Comparison of ENCODE assay signal across 31 cellular contexts in the genomic region with DNA sequence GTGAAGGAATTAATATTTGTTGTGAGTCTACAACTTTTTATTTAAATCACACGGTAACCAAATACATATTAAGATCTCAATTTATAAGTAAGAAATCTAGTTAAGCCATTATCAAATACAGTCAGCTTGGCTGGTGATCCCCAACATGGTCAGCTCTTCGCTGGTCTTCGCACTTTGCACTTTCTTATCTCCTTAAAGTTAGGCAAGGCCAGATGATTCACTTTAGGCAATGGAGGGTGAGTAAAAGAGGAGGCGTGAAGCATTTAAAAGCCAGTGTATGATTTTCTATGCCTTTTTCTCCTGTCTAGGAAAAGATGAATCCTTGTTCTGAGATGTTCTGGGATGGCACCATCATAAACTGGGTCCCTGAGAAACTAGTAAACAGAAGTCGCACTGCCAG.
"Had no signal": no experiment of that assay in that cellular context is flagged by ENCODE, and none has a peak within 500 bp of the region (broad histone marks: within the 10 kb centered on the region; RNA-seq: fewer than 3 reads in every experiment).

No MANE protein-coding gene starts in this region.

- H3K4me3 ChIP-seq: cardiac muscle cell, coronary artery, dorsolateral prefrontal cortex, heart left ventricle, left lung, lower lobe of right lung, pancreas, prostate gland, skin epidermis, upper lobe of left lung had no signal

- H3K27me3 Mint-ChIP-seq: brain; stimulated activated naive CD8-positive, alpha-beta T cell treated with anti-CD3 and anti-CD28 coated beads, Interleukin-15, Interleukin-2, amounts not matched to agents 100 ng/mL and 50 ng/mL, for 24 hours had no signal

- H3K4me1 Mint-ChIP-seq: natural killer cell; stimulated activated effector memory CD8-positive, alpha-beta T cell treated with anti-CD3 and anti-CD28 coated beads, Interleukin-12 subunit alpha, Interleukin-12 subunit beta, amount 100 ng/mL, for 72 hours had no signal

- DNase-seq: activated CD4-positive, alpha-beta T cell treated with anti-CD3 and anti-CD28 coated beads for 4 hours; activated CD4-positive, alpha-beta T cell treated with anti-CD3 and anti-CD28 coated beads, Interleukin-2, amount 50 U/mL, for 4 hours; activated effector memory CD4-positive, alpha-beta T cell treated with Interleukin-2 at 50 U/mL for 16 hours; activated naive CD4-positive, alpha-beta T cell treated with Interleukin-2 at 50 U/mL for 16 hours; activated T-cell treated with anti-CD3 and anti-CD28 coated beads for 4 hours; aorta; cerebellar nuclear complex; dorsolateral prefrontal cortex; effector memory CD4-positive, alpha-beta T cell; foreskin keratinocyte; heart left ventricle; left lung; lower lobe of right lung; mesenchymal stem cell; natural killer cell; pancreas; retina; stimulated activated CD4-positive, alpha-beta T cell treated with anti-CD3 and anti-CD28 coated beads, Interleukin-4, amount 100 ng/mL, for 24 hours; substantia nigra; T-helper 1 cell; upper lobe of left lung had no signal

- H3K27ac Mint-ChIP-seq: activated naive CD8-positive, alpha-beta T cell; brain; natural killer cell; stimulated activated effector memory CD8-positive, alpha-beta T cell treated with anti-CD3 and anti-CD28 coated beads, Interleukin-12 subunit alpha, Interleukin-12 subunit beta, amount 100 ng/mL, for 72 hours; stimulated activated naive CD8-positive, alpha-beta T cell treated with anti-CD3 and anti-CD28 coated beads, Interleukin-15, Interleukin-2, amounts not matched to agents 100 ng/mL and 50 ng/mL, for 24 hours; T-helper 2 cell treated with Interferon-gamma antibody and Interleukin-4, amounts not matched to agents 5 μg/mL and 100 μg/mL, for 36 hours had no signal

- H3K4me3 Mint-ChIP-seq: activated naive CD8-positive, alpha-beta T cell; brain; natural killer cell; stimulated activated effector memory CD8-positive, alpha-beta T cell treated with anti-CD3 and anti-CD28 coated beads, Interleukin-12 subunit alpha, Interleukin-12 subunit beta, amount 100 ng/mL, for 72 hours; stimulated activated naive CD8-positive, alpha-beta T cell treated with anti-CD3 and anti-CD28 coated beads, Interleukin-15, Interleukin-2, amounts not matched to agents 100 ng/mL and 50 ng/mL, for 24 hours; T-helper 2 cell treated with Interferon-gamma antibody and Interleukin-4, amounts not matched to agents 5 μg/mL and 100 μg/mL, for 36 hours had no signal

- ATAC-seq: foreskin keratinocyte; heart left ventricle; left lung; lower lobe of right lung; natural killer cell; pancreas; sciatic nerve; stimulated activated effector memory CD8-positive, alpha-beta T cell treated with anti-CD3 and anti-CD28 coated beads, Interleukin-12 subunit alpha, Interleukin-12 subunit beta, amount 100 ng/mL, for 72 hours had no signal

- H3K9me3 Mint-ChIP-seq: brain had no signal

- H3K36me3 ChIP-seq: cardiac muscle cell, heart left ventricle, left lung, lower lobe of right lung, pancreas, prostate gland, upper lobe of left lung had no signal

- H3K27me3 ChIP-seq: cardiac muscle cell, dorsolateral prefrontal cortex, foreskin keratinocyte, heart left ventricle, left lung, pancreas, upper lobe of left lung had no signal

- H3K9me3 ChIP-seq: heart left ventricle, left lung, lower lobe of right lung, pancreas, prostate gland, upper lobe of left lung had no signal
